ENCODE assay signal across 1 cellular context in the genomic region with DNA sequence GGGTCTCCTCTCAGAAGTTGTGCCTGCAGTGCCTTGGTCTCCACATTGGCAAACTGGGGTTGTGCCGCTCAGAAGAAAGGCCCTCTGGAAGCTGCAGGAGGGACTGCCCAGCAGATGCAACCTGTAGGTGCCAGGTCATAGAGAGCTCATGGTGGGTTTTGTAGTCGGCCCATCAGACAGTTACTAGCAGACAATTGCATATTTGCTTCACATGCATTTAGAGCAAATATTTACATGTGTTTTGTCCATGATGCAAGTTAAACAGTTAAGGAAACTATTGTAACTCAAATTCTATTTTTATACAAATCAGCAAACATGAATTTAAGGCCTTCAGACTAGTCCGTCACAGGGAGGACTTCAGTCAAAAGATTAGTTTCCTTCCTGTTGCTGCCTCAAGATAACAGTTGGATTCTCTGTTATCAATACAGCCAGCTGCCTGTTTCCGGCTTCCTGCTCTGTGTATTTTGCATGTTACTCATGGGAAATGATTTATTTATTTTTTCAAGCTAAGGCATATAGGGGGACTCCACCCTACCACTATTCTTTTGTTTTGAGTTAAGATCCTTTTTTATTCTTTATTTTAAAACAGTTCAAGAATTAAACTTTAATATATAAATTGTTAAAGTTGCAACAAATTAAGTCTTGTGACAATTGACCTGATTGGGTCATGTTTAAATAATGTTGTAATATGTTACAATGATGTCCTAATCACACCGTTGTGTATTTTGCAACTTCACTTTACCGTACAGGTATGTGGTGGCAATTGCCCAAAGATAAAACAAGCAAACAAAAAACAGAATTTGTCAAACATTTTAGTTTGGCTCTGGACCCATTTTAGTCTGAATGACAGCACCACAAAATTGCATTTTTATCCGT.
TF ChIP-seq lines count a peak whose summit lies in the region.

No MANE protein-coding gene starts in this region.

TF ChIP-seq in HepG2, 621 proteins besides CTCF, POLR2A, EP300 and RAD21 (continued from another document and continues in another):
- no peak for TF ChIP-seq PRMT3 (CRISPR knock-in tag; IDR thresholded peaks at IDR 0.05; ENCODE audit: borderline replicate concordance, low read depth)
- TF ChIP-seq RARG (CRISPR knock-in tag; IDR thresholded peaks at IDR 0.05; ENCODE audit: low read depth): no peak
- TF ChIP-seq HNRNPLL (IDR thresholded peaks at IDR 0.05; ENCODE audit: low read depth, low read length, poor library complexity, severe bottlenecking): no peak
- TF ChIP-seq ZMYM4 (CRISPR knock-in tag; IDR thresholded peaks at IDR 0.05): no peak; the same call in 1 of the 2 replicates
- TF ChIP-seq NR2F2 (IDR thresholded peaks at IDR 0.05; ENCODE audit: borderline replicate concordance, low read depth): peak; percentile 67
- peak; percentile 82 for TF ChIP-seq KAT8 (CRISPR knock-in tag; IDR thresholded peaks at IDR 0.05)
- TF ChIP-seq, protein P1, sequence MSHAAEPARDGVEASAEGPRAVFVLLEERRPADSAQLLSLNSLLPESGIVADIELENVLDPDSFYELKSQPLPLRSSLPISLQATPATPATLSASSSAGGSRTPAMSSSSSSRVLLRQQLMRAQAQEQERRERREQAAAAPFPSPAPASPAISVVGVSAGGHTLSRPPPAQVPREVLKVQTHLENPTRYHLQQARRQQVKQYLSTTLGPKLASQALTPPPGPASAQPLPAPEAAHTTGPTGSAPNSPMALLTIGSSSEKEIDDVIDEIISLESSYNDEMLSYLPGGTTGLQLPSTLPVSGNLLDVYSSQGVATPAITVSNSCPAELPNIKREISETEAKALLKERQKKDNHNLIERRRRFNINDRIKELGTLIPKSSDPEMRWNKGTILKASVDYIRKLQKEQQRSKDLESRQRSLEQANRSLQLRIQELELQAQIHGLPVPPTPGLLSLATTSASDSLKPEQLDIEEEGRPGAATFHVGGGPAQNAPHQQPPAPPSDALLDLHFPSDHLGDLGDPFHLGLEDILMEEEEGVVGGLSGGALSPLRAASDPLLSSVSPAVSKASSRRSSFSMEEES (CRISPR knock-in tag; IDR thresholded peaks at IDR 0.05): peak; percentile 91
- TF ChIP-seq SAFB2 (CRISPR knock-in tag; IDR thresholded peaks at IDR 0.05; ENCODE audit: borderline replicate concordance, low read depth): no peak
- 0 out of 2 replicates have a peak, but pooled peaks have one; percentile 10 for TF ChIP-seq MEIS1 (CRISPR knock-in tag; IDR thresholded peaks at IDR 0.05; ENCODE audit: borderline replicate concordance)
- TF ChIP-seq TAF15 (IDR thresholded peaks at IDR 0.05; ENCODE audit: low read depth, low read length, poor library complexity, severe bottlenecking): no peak
- TF ChIP-seq ZNF567 (CRISPR knock-in tag; IDR thresholded peaks at IDR 0.05; ENCODE audit: borderline replicate concordance): no peak
- TF ChIP-seq, protein P2, sequence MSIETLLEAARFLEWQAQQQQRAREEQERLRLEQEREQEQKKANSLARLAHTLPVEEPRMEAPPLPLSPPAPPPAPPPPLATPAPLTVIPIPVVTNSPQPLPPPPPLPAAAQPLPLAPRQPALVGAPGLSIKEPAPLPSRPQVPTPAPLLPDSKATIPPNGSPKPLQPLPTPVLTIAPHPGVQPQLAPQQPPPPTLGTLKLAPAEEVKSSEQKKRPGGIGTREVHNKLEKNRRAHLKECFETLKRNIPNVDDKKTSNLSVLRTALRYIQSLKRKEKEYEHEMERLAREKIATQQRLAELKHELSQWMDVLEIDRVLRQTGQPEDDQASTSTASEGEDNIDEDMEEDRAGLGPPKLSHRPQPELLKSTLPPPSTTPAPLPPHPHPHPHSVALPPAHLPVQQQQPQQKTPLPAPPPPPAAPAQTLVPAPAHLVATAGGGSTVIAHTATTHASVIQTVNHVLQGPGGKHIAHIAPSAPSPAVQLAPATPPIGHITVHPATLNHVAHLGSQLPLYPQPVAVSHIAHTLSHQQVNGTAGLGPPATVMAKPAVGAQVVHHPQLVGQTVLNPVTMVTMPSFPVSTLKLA (IDR thresholded peaks at IDR 0.05): peak; percentile 67
- no peak for TF ChIP-seq HOXA9 (CRISPR knock-in tag; IDR thresholded peaks at IDR 0.05; ENCODE audit: borderline replicate concordance)
- no peak for TF ChIP-seq KDM1A (CRISPR knock-in tag; IDR thresholded peaks at IDR 0.05)
- no peak for TF ChIP-seq KAT2B (IDR thresholded peaks at IDR 0.05; ENCODE audit: borderline replicate concordance, low read depth, low read length)
- no peak; the same call in 1 of the 2 replicates for TF ChIP-seq ZNF510 (CRISPR knock-in tag; IDR thresholded peaks at IDR 0.05; ENCODE audit: low read depth)
- TF ChIP-seq, protein P3, sequence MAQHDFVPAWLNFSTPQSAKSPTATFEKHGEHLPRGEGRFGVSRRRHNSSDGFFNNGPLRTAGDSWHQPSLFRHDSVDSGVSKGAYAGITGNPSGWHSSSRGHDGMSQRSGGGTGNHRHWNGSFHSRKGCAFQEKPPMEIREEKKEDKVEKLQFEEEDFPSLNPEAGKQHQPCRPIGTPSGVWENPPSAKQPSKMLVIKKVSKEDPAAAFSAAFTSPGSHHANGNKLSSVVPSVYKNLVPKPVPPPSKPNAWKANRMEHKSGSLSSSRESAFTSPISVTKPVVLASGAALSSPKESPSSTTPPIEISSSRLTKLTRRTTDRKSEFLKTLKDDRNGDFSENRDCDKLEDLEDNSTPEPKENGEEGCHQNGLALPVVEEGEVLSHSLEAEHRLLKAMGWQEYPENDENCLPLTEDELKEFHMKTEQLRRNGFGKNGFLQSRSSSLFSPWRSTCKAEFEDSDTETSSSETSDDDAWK (CRISPR knock-in tag; IDR thresholded peaks at IDR 0.05): no peak
- no peak for TF ChIP-seq AKAP8 (CRISPR knock-in tag; IDR thresholded peaks at IDR 0.05)
- TF ChIP-seq ZNF652 (CRISPR knock-in tag; IDR thresholded peaks at IDR 0.05; ENCODE audit: borderline replicate concordance, low read depth): 0 out of 2 replicates have a peak, but pooled peaks have one; percentile 32
- TF ChIP-seq TEAD3 (CRISPR knock-in tag; optimal IDR thresholded peaks at IDR 0.05; ENCODE audit: borderline replicate concordance): peak; percentile 86
- no peak for TF ChIP-seq SCMH1 (CRISPR knock-in tag; IDR thresholded peaks at IDR 0.05; ENCODE audit: borderline replicate concordance)
- TF ChIP-seq MZF1 (CRISPR knock-in tag; IDR thresholded peaks at IDR 0.05; ENCODE audit: borderline replicate concordance): no peak
- TF ChIP-seq TSC22D2 (CRISPR knock-in tag; IDR thresholded peaks at IDR 0.05; ENCODE audit: borderline replicate concordance): 0 out of 2 replicates have a peak, but pooled peaks have one; percentile 44
- TF ChIP-seq ZNF777 (CRISPR knock-in tag; IDR thresholded peaks at IDR 0.05): no peak
- TF ChIP-seq, protein P4, sequence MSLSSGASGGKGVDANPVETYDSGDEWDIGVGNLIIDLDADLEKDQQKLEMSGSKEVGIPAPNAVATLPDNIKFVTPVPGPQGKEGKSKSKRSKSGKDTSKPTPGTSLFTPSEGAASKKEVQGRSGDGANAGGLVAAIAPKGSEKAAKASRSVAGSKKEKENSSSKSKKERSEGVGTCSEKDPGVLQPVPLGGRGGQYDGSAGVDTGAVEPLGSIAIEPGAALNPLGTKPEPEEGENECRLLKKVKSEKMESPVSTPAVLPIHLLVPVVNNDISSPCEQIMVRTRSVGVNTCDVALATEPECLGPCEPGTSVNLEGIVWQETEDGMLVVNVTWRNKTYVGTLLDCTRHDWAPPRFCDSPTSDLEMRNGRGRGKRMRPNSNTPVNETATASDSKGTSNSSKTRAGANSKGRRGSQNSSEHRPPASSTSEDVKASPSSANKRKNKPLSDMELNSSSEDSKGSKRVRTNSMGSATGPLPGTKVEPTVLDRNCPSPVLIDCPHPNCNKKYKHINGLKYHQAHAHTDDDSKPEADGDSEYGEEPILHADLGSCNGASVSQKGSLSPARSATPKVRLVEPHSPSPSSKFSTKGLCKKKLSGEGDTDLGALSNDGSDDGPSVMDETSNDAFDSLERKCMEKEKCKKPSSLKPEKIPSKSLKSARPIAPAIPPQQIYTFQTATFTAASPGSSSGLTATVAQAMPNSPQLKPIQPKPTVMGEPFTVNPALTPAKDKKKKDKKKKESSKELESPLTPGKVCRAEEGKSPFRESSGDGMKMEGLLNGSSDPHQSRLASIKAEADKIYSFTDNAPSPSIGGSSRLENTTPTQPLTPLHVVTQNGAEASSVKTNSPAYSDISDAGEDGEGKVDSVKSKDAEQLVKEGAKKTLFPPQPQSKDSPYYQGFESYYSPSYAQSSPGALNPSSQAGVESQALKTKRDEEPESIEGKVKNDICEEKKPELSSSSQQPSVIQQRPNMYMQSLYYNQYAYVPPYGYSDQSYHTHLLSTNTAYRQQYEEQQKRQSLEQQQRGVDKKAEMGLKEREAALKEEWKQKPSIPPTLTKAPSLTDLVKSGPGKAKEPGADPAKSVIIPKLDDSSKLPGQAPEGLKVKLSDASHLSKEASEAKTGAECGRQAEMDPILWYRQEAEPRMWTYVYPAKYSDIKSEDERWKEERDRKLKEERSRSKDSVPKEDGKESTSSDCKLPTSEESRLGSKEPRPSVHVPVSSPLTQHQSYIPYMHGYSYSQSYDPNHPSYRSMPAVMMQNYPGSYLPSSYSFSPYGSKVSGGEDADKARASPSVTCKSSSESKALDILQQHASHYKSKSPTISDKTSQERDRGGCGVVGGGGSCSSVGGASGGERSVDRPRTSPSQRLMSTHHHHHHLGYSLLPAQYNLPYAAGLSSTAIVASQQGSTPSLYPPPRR (CRISPR knock-in tag; IDR thresholded peaks at IDR 0.05; ENCODE audit: borderline replicate concordance): peak; percentile 81
- TF ChIP-seq ZNF891 (CRISPR knock-in tag; IDR thresholded peaks at IDR 0.05): no peak
- TF ChIP-seq, protein P5, sequence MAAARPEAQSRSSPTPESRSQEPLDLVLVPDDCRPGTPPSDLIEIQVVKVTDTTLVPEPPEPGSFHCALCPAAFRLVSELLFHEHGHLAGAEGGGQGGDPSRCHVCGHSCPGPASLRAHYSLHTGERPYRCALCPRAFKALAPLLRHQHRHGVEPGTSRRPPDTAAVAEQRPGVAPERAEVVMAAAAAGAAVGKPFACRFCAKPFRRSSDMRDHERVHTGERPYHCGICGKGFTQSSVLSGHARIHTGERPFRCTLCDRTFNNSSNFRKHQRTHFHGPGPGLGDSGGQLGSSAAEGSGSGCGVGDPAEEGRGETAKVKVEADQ (CRISPR knock-in tag; IDR thresholded peaks at IDR 0.05; ENCODE audit: borderline replicate concordance): no peak
- TF ChIP-seq ZNF552 (CRISPR knock-in tag; IDR thresholded peaks at IDR 0.05; ENCODE audit: borderline replicate concordance): no peak
- peak; percentile 87 for TF ChIP-seq PITX1 (CRISPR knock-in tag; IDR thresholded peaks at IDR 0.05)
- TF ChIP-seq SALL2 (CRISPR knock-in tag; IDR thresholded peaks at IDR 0.05): no peak
- TF ChIP-seq, protein P6, sequence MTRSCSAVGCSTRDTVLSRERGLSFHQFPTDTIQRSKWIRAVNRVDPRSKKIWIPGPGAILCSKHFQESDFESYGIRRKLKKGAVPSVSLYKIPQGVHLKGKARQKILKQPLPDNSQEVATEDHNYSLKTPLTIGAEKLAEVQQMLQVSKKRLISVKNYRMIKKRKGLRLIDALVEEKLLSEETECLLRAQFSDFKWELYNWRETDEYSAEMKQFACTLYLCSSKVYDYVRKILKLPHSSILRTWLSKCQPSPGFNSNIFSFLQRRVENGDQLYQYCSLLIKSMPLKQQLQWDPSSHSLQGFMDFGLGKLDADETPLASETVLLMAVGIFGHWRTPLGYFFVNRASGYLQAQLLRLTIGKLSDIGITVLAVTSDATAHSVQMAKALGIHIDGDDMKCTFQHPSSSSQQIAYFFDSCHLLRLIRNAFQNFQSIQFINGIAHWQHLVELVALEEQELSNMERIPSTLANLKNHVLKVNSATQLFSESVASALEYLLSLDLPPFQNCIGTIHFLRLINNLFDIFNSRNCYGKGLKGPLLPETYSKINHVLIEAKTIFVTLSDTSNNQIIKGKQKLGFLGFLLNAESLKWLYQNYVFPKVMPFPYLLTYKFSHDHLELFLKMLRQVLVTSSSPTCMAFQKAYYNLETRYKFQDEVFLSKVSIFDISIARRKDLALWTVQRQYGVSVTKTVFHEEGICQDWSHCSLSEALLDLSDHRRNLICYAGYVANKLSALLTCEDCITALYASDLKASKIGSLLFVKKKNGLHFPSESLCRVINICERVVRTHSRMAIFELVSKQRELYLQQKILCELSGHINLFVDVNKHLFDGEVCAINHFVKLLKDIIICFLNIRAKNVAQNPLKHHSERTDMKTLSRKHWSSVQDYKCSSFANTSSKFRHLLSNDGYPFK (CRISPR knock-in tag; IDR thresholded peaks at IDR 0.05; ENCODE audit: borderline replicate concordance): no peak
- no peak for TF ChIP-seq ZNF543 (CRISPR knock-in tag; IDR thresholded peaks at IDR 0.05)
- TF ChIP-seq, protein P7, sequence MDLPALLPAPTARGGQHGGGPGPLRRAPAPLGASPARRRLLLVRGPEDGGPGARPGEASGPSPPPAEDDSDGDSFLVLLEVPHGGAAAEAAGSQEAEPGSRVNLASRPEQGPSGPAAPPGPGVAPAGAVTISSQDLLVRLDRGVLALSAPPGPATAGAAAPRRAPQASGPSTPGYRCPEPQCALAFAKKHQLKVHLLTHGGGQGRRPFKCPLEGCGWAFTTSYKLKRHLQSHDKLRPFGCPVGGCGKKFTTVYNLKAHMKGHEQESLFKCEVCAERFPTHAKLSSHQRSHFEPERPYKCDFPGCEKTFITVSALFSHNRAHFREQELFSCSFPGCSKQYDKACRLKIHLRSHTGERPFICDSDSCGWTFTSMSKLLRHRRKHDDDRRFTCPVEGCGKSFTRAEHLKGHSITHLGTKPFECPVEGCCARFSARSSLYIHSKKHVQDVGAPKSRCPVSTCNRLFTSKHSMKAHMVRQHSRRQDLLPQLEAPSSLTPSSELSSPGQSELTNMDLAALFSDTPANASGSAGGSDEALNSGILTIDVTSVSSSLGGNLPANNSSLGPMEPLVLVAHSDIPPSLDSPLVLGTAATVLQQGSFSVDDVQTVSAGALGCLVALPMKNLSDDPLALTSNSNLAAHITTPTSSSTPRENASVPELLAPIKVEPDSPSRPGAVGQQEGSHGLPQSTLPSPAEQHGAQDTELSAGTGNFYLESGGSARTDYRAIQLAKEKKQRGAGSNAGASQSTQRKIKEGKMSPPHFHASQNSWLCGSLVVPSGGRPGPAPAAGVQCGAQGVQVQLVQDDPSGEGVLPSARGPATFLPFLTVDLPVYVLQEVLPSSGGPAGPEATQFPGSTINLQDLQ (CRISPR knock-in tag; IDR thresholded peaks at IDR 0.05): no peak
- TF ChIP-seq, protein P8, sequence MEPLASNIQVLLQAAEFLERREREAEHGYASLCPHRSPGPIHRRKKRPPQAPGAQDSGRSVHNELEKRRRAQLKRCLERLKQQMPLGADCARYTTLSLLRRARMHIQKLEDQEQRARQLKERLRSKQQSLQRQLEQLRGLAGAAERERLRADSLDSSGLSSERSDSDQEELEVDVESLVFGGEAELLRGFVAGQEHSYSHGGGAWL (CRISPR knock-in tag; IDR thresholded peaks at IDR 0.05): no peak
- TF ChIP-seq, protein P9, sequence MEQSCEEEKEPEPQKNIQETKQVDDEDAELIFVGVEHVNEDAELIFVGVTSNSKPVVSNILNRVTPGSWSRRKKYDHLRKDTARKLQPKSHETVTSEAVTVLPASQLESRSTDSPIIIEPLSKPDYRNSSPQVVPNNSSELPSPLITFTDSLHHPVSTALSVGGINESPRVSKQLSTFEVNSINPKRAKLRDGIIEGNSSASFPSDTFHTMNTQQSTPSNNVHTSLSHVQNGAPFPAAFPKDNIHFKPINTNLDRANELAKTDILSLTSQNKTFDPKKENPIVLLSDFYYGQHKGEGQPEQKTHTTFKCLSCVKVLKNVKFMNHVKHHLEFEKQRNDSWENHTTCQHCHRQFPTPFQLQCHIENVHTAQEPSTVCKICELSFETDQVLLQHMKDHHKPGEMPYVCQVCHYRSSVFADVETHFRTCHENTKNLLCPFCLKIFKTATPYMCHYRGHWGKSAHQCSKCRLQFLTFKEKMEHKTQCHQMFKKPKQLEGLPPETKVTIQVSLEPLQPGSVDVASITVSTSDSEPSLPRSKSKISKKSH (CRISPR knock-in tag; IDR thresholded peaks at IDR 0.05; ENCODE audit: borderline replicate concordance): no peak
